ENCODE assay signal across 8 cellular contexts in genomic region chrX:47649781-47650163, GRCh38. TPM values are rescaled to one million over a fixed set of nuclear protein-coding genes. Genes with fewer than 3 reads are reported as not detected.
DNase-seq lines count a peak whose midpoint lies in the region; ATAC-seq, FAIRE-seq and TF ChIP-seq lines count a peak whose summit lies in the region.

No MANE protein-coding gene starts in this region.

- H3K27me3 ChIP-seq in left ventricle myocardium inferior (ENCODE audit: low read depth) (no peaks in the 10 kb centered on the region), GM12878 (replicated peaks in 1 of 2; ENCODE audit: control insufficient read depth in 2 of 2, insufficient read depth in 2 of 2, low read length in 1 of 2) (no peaks in the 10 kb centered on the region), mesendoderm (ENCODE audit: insufficient read depth, low read length, poor library complexity) (no peaks in the 10 kb centered on the region), aorta (ENCODE audit: control insufficient read depth in 1 of 2, insufficient read depth in 2 of 2, low read length in 1 of 2) (no peaks in the 10 kb centered on the region)

- POLR2A ChIA-PET in GM12878 (lab: Charles Lee): interaction anchor here (0.6 to 3.0 kb wide), 7 partner anchors 11 to 1308 kb away, joined by 3 to 9 read pairs (median 4); partner anchors contain the start of gene TIMP1

- H3K56ac ChIP-seq in mesendoderm (ENCODE audit: low read length): peak overlapping the region; percentile 87

- H3K18ac ChIP-seq in mesendoderm (ENCODE audit: low read length): no peak overlapping the region

- intact Hi-C loops in left ventricle myocardium inferior (cut with micrococcal nuclease): no loop called here
- intact Hi-C loops in Right ventricle myocardium inferior (cut with DNase I): loop anchor here (5.0 to 10.0 kb wide), 5 partner anchors 87 to 455 kb away; partner anchors contain the start of genes ARAF, UBA1 and ZNF81
- intact Hi-C loops in GM12878 (cut with micrococcal nuclease; ENCODE audit: unreplicated experiment): loop anchor here (1.0 to 2.0 kb wide), 2 partner anchors 9 to 89 kb away; partner anchors contain the start of gene ARAF
- intact Hi-C loops in aorta (cut with DNase I): loop anchor here (10.0 kb wide), 3 partner anchors 65 to 375 kb away; partner anchors contain the start of genes TIMP1 (in 1 of the 2) and ZNF81 (in 1 of the 2)

- TF ChIP-seq CTCF in left ventricle myocardium inferior (IDR thresholded peaks at IDR 0.05; ENCODE audit: borderline replicate concordance): no peak
- TF ChIP-seq CTCF in GM12878 (IDR thresholded peaks at IDR 0.05 in 2 of 3, conservative IDR thresholded peaks at IDR 0.05 in 1 of 3; ENCODE audit: control insufficient read depth in 2 of 3, extremely low read depth in 1 of 3, insufficient read depth in 1 of 3, low read depth in 3 of 3, low read length in 3 of 3): no peak

- ATAC-seq in Right ventricle myocardium inferior (no peak), GM12878 (no peak), aorta (ENCODE audit: low FRiP score) (no peak), left lobe of liver (no peak), HG02970 (IDR thresholded peaks at IDR 0.05; ENCODE audit: low FRiP score, unreplicated experiment) (no peak), GM18498 (IDR thresholded peaks at IDR 0.05; ENCODE audit: unreplicated experiment) (no peak)

- in situ Hi-C loops in GM12878 (cut with MboI): loop anchor here (10.0 kb wide), 3 partner anchors 85 to 455 kb away; partner anchors contain the start of genes ARAF, CDK16 and UBA1

- peaks cover 4% of the 10 kb centered on the region for H3K36me3 ChIP-seq in left ventricle myocardium inferior
- no peaks in the 10 kb centered on the region; a peak in 1 of 4 replicates for H3K36me3 ChIP-seq in GM12878 (ENCODE audit: control insufficient read depth in 2 of 2, insufficient read depth in 2 of 2, low read length in 1 of 2)
- H3K36me3 ChIP-seq in mesendoderm (ENCODE audit: control insufficient read depth, insufficient read depth, low read length): no peaks in the 10 kb centered on the region
- no peaks in the 10 kb centered on the region for H3K36me3 ChIP-seq in aorta (ENCODE audit: control insufficient read depth in 1 of 2, insufficient read depth in 2 of 2, low read length in 1 of 2)

- H2BK5ac ChIP-seq in mesendoderm (ENCODE audit: low read length): no peak overlapping the region

- H2BK15ac ChIP-seq in mesendoderm (replicated peaks; ENCODE audit: low read depth): no peak overlapping the region

- no peak for TF ChIP-seq POLR2A in GM12878 (IDR thresholded peaks at IDR 0.05; ENCODE audit: low read depth, low read length)

- no TSS peak for BruUV-seq in GM12878 (replicated peaks; lab: Mats Ljungman, UMichigan)

- DNase-seq in left ventricle myocardium inferior (no peak), Right ventricle myocardium inferior (ENCODE audit: missing footprints) (no peak), GM12878 (ENCODE audit: low read depth, low spot score) (no peak), mesendoderm (no peak), aorta (no peak), left lobe of liver (ENCODE audit: low spot score) (no peak)

- peaks cover 14% of the 10 kb centered on the region for H3K4me1 ChIP-seq in left ventricle myocardium inferior
- H3K4me1 ChIP-seq in GM12878 (ENCODE audit: control insufficient read depth, insufficient read depth, low read length): peaks cover 2% of the 10 kb centered on the region; the same call in 1 of the 2 replicates
- H3K4me1 ChIP-seq in mesendoderm (ENCODE audit: control insufficient read depth, low read depth, low read length): no peaks in the 10 kb centered on the region
- no peaks in the 10 kb centered on the region for H3K4me1 ChIP-seq in aorta (ENCODE audit: control insufficient read depth in 1 of 2, insufficient read depth in 2 of 2, low read length in 2 of 2)

- H2AK5ac ChIP-seq in mesendoderm (ENCODE audit: low read length): no peak overlapping the region

- no peaks in the 10 kb centered on the region for H3K9me3 ChIP-seq in left ventricle myocardium inferior (replicated peaks)
- no peaks in the 10 kb centered on the region; the same call in 2 of the 3 replicates for H3K9me3 ChIP-seq in GM12878 (replicated peaks; ENCODE audit: control insufficient read depth, insufficient read depth, low read length)
- no peaks in the 10 kb centered on the region for H3K9me3 ChIP-seq in aorta (ENCODE audit: control insufficient read depth, low read length)

- no peak overlapping the region for H3K4ac ChIP-seq in mesendoderm (ENCODE audit: low read depth, low read length)

- SMC1A ChIA-PET in GM12878 (lab: Charles Lee; ENCODE audit: uncharacterized antibody, unreplicated experiment): interaction anchor here (1.1 to 1.9 kb wide), 3 partner anchors 16 to 109 kb away, joined by 3 to 4 read pairs (median 3); no protein-coding TSS in a partner anchor

- no peak for TF ChIP-seq EP300 in GM12878 (IDR thresholded peaks at IDR 0.05; ENCODE audit: borderline replicate concordance in 1 of 2, control insufficient read depth in 1 of 2, low read depth in 2 of 2, low read length in 2 of 2)

- no peak for FAIRE-seq in GM12878 (lab: Jason Lieb, UNC)

- H3K27ac ChIP-seq in left ventricle myocardium inferior (replicated peaks) (peak overlapping the region; percentile 86), GM12878 (ENCODE audit: control insufficient read depth, insufficient read depth) (peak overlapping the region; percentile 73), mesendoderm (ENCODE audit: low read depth, low read length) (no peak overlapping the region), aorta (ENCODE audit: low read depth in 1 of 2, low read length in 2 of 2) (no peak overlapping the region)

- no peak overlapping the region for H2AFZ ChIP-seq in GM12878 (ENCODE audit: control insufficient read depth, low read depth, low read length)

- WGBS in GM12878 (ENCODE audit: insufficient coverage, insufficient replicate concordance, low lambda C conversion rate, missing lambda C conversion rate): 35% methylated on average over 11 of the region's 11 CpGs
- no CpG with 5 or more reads among the region's 11 CpGs for WGBS in mesendoderm (ENCODE audit: extremely low coverage, insufficient coverage, low lambda C conversion rate)
- WGBS in aorta, 2 donors: 1 to 38% methylated on average over 11 of the region's 11 CpGs

- CTCF ChIA-PET in GM12878 (lab: Yijun Ruan, JAX): interaction anchor here (2.4 to 2.9 kb wide), 2 partner anchors 9 to 21 kb away, joined by 7 to 12 read pairs; partner anchors contain the start of gene CFP

- no peak overlapping the region for H3K23ac ChIP-seq in mesendoderm (ENCODE audit: low read length)

- H3K4me3 ChIP-seq in left ventricle myocardium inferior (peak overlapping the region; percentile 76), GM12878 (peak overlapping the region; percentile 64), mesendoderm (ENCODE audit: low read length) (peak overlapping the region; percentile 63), aorta (ENCODE audit: low read length in 2 of 2) (peak overlapping the region; percentile 15 to 77)

- H2BK120ac ChIP-seq in mesendoderm (ENCODE audit: low read depth, low read length): no peak overlapping the region

- H3K79me2 ChIP-seq in GM12878 (ENCODE audit: control insufficient read depth, insufficient read depth, low read length): peaks cover 28% of the 10 kb centered on the region
- H3K79me2 ChIP-seq in mesendoderm (ENCODE audit: control insufficient read depth, insufficient read depth, low read length): peaks cover 3% of the 10 kb centered on the region

- H3K79me1 ChIP-seq in mesendoderm (ENCODE audit: low read length): no peaks in the 10 kb centered on the region

- H3K4me2 ChIP-seq in GM12878 (ENCODE audit: control insufficient read depth, insufficient read depth): no peak overlapping the region; the same call in 1 of the 2 replicates
- H3K4me2 ChIP-seq in mesendoderm (ENCODE audit: low read length): no peak overlapping the region

- no peak overlapping the region for H4K8ac ChIP-seq in mesendoderm (ENCODE audit: low read depth, low read length)

- H4K20me1 ChIP-seq in GM12878 (ENCODE audit: control insufficient read depth, insufficient read depth): no peaks in the 10 kb centered on the region

- RAD21 ChIA-PET in GM12878 (lab: Charles Lee; ENCODE audit: unreplicated experiment): interaction anchor here (0.9 to 2.1 kb wide), 3 partner anchors 21 to 505 kb away, joined by 4 to 10 read pairs (median 4); partner anchors contain the start of gene RBM10

- peak overlapping the region; percentile 76 for H3K9ac ChIP-seq in GM12878 (ENCODE audit: control insufficient read depth, insufficient read depth, low read length)
- H3K9ac ChIP-seq in mesendoderm (ENCODE audit: low read length): peak overlapping the region; percentile 74

- H4K5ac ChIP-seq in mesendoderm (ENCODE audit: low read length): no peak overlapping the region

- TF ChIP-seq RAD21 in GM12878 (IDR thresholded peaks at IDR 0.05; ENCODE audit: insufficient read depth, low read depth, low read length): no peak

RNA-seq across cellular contexts. Expression of gene ELK1, which starts 0.6 kb away (rescaled TPM):
- total RNA-seq in left ventricle myocardium inferior (21.3 TPM), Right ventricle myocardium inferior (19.3 TPM), GM12878 (2014; rRNA removed) (34.2 and 35.8 TPM in 2 replicates), GM12878 (2014; rRNA removed; fragmentation: Illumina TruSeq; extraction: Trizol) (18.1 and 19.9 TPM in 2 replicates), GM12878 (2021) (53.2 and 55.5 TPM in 2 replicates), aorta (10 to 100 TPM; 27.2 to 39.2 TPM), left lobe of liver (18.1 TPM)
- 24.1 and 25.5 TPM in 2 replicates for total RNA-seq in GM12878 (2013; cell fraction: nucleolus; rRNA removed)
- 16.5 TPM for polyA plus RNA-seq in GM12878 (2011; ENCODE audit: low read depth)
- polyA plus RNA-seq in GM12878 (2011; rRNA removed) (20.2 and 30.0 TPM in 2 replicates), GM12878 (2014; fragmentation: Illumina TruSeq; extraction: Trizol) (24.6 and 36.1 TPM in 2 replicates), GM12878 (2014; fragmentation: Nextera tagmentation; extraction: Ambion mirVana) (1 to 10 TPM; 4.1 to 6.3 TPM), GM12878 (2014; rRNA removed) (29.8 and 31.1 TPM in 2 replicates), GM12878 (2016; fragmentation: Nextera tagmentation; extraction: Ambion mirVana) (10 to 100 TPM; 49.7 to 52.3 TPM), aorta (10 to 100 TPM; 17.4 to 23.6 TPM)
- polyA plus RNA-seq in GM12878 (2011; cell fraction: cytosol; rRNA removed): 39.3 and 42.8 TPM in 2 replicates
- polyA plus RNA-seq in GM12878 (2011; cell fraction: nucleus; rRNA removed): 40.3 and 45.6 TPM in 2 replicates
- polyA plus RNA-seq in GM12878 (2012): 44.5 and 50.1 TPM in 2 replicates
- polyA minus RNA-seq in GM12878 (2011; rRNA and poly(A)+ RNA removed): 21.6 and 29.1 TPM in 2 replicates
- polyA minus RNA-seq in GM12878 (2011; cell fraction: cytosol; rRNA and poly(A)+ RNA removed): 17.2 and 20.5 TPM in 2 replicates
- 10.4 and 16.8 TPM in 2 replicates for polyA minus RNA-seq in GM12878 (2011; cell fraction: nucleus; rRNA and poly(A)+ RNA removed)
- 26.8 TPM for polyA plus RNA-seq in mesendoderm (2013, experiment 1 of 2)
- 24.9 TPM for polyA plus RNA-seq in mesendoderm (2013, experiment 2 of 2)

RNA-seq across cellular contexts. Expression of gene UXT, which starts 9.2 kb away (rescaled TPM):
- total RNA-seq in left ventricle myocardium inferior: 93.5 TPM
- 86.4 TPM for total RNA-seq in Right ventricle myocardium inferior
- total RNA-seq in GM12878 (2013; cell fraction: nucleolus; rRNA removed): 41.1 and 41.9 TPM in 2 replicates
- 193 and 198 TPM in 2 replicates for total RNA-seq in GM12878 (2014; rRNA removed)
- 151 and 170 TPM in 2 replicates for total RNA-seq in GM12878 (2014; rRNA removed; fragmentation: Illumina TruSeq; extraction: Trizol)
- 129 and 147 TPM in 2 replicates for total RNA-seq in GM12878 (2021)
- 584 TPM for polyA plus RNA-seq in GM12878 (2011; ENCODE audit: low read depth)
- polyA plus RNA-seq in GM12878 (2011; rRNA removed): 173 and 243 TPM in 2 replicates
- polyA plus RNA-seq in GM12878 (2011; cell fraction: cytosol; rRNA removed): 172 and 178 TPM in 2 replicates
- polyA plus RNA-seq in GM12878 (2011; cell fraction: nucleus; rRNA removed): 72.5 and 117 TPM in 2 replicates
- 267 and 272 TPM in 2 replicates for polyA plus RNA-seq in GM12878 (2012)
- 208 and 233 TPM in 2 replicates for polyA plus RNA-seq in GM12878 (2014; fragmentation: Illumina TruSeq; extraction: Trizol)
- 100 to 1,000 TPM; 105 to 204 TPM for polyA plus RNA-seq in GM12878 (2014; fragmentation: Nextera tagmentation; extraction: Ambion mirVana)
- 211 and 224 TPM in 2 replicates for polyA plus RNA-seq in GM12878 (2014; rRNA removed)
- 100 to 1,000 TPM; 229 to 245 TPM for polyA plus RNA-seq in GM12878 (2016; fragmentation: Nextera tagmentation; extraction: Ambion mirVana)
- polyA minus RNA-seq in GM12878 (2011; rRNA and poly(A)+ RNA removed): 61.1 and 63.5 TPM in 2 replicates
- polyA minus RNA-seq in GM12878 (2011; cell fraction: cytosol; rRNA and poly(A)+ RNA removed): 22.7 and 22.9 TPM in 2 replicates
- 32.8 and 39.2 TPM in 2 replicates for polyA minus RNA-seq in GM12878 (2011; cell fraction: nucleus; rRNA and poly(A)+ RNA removed)
- 81.7 TPM for polyA plus RNA-seq in mesendoderm (2013, experiment 1 of 2)
- 81.7 TPM for polyA plus RNA-seq in mesendoderm (2013, experiment 2 of 2)
- total RNA-seq in aorta: 10 to 100 TPM; 74.9 to 75.0 TPM
- polyA plus RNA-seq in aorta: 100 to 1,000 TPM; 190 to 316 TPM
- 39.7 TPM for total RNA-seq in left lobe of liver

RNA-seq across cellular contexts. Expression of gene CFP, which starts 20.0 kb away (rescaled TPM):
- total RNA-seq in left ventricle myocardium inferior (3.0 TPM), Right ventricle myocardium inferior (3.7 TPM), GM12878 (2014; rRNA removed) (8.3 and 10.1 TPM in 2 replicates), GM12878 (2014; rRNA removed; fragmentation: Illumina TruSeq; extraction: Trizol) (3.5 and 3.7 TPM in 2 replicates), GM12878 (2021) (4.9 and 7.2 TPM in 2 replicates), aorta (1 to 10 TPM; 5.2 to 6.0 TPM), left lobe of liver (13.8 TPM)
- 13.9 and 14.4 TPM in 2 replicates for total RNA-seq in GM12878 (2013; cell fraction: nucleolus; rRNA removed)
- 13.4 TPM for polyA plus RNA-seq in GM12878 (2011; ENCODE audit: low read depth)
- polyA plus RNA-seq in GM12878 (2011; rRNA removed) (0.42 and 1.1 TPM in 2 replicates), GM12878 (2014; fragmentation: Illumina TruSeq; extraction: Trizol) (0.36 and 2.4 TPM in 2 replicates), GM12878 (2014; fragmentation: Nextera tagmentation; extraction: Ambion mirVana) (1 to 10 TPM in 1 of 2 experiments, under 1 TPM in 1; 0.72 to 2.8 TPM), GM12878 (2014; rRNA removed) (6.5 and 8.7 TPM in 2 replicates), GM12878 (2016; fragmentation: Nextera tagmentation; extraction: Ambion mirVana) (1 to 10 TPM; 1.9 to 2.9 TPM), aorta (1 to 10 TPM; 3.1 to 3.7 TPM)
- 1.2 and 1.9 TPM in 2 replicates for polyA plus RNA-seq in GM12878 (2011; cell fraction: cytosol; rRNA removed)
- 3.3 and 4.9 TPM in 2 replicates for polyA plus RNA-seq in GM12878 (2011; cell fraction: nucleus; rRNA removed)
- polyA plus RNA-seq in GM12878 (2012): 14.6 and 21.8 TPM in 2 replicates
- 1.1 and 1.5 TPM in 2 replicates for polyA minus RNA-seq in GM12878 (2011; rRNA and poly(A)+ RNA removed)
- 0.31 and 1.5 TPM in 2 replicates for polyA minus RNA-seq in GM12878 (2011; cell fraction: cytosol; rRNA and poly(A)+ RNA removed)
- 0.97 and 2.2 TPM in 2 replicates for polyA minus RNA-seq in GM12878 (2011; cell fraction: nucleus; rRNA and poly(A)+ RNA removed)
- 2.0 TPM for polyA plus RNA-seq in mesendoderm (2013, experiment 1 of 2)
- polyA plus RNA-seq in mesendoderm (2013, experiment 2 of 2): 2.2 TPM

RNA-seq across cellular contexts. Expression of gene SYN1, which starts 30.1 kb away (rescaled TPM):
- total RNA-seq in left ventricle myocardium inferior: 13.9 TPM
- 11.1 TPM for total RNA-seq in Right ventricle myocardium inferior
- total RNA-seq in GM12878 (2013; cell fraction: nucleolus; rRNA removed): 0.31 and 2.1 TPM in 2 replicates
- 0.05 and 0.11 TPM in 2 replicates for total RNA-seq in GM12878 (2014; rRNA removed)
- not detected in 2 replicates for total RNA-seq in GM12878 (2014; rRNA removed; fragmentation: Illumina TruSeq; extraction: Trizol)
- total RNA-seq in GM12878 (2021): 0.21 and 0.43 TPM in 2 replicates
- 1.6 TPM for polyA plus RNA-seq in GM12878 (2011; ENCODE audit: low read depth)
- 0.27 and 0.30 TPM in 2 replicates for polyA plus RNA-seq in GM12878 (2011; rRNA removed)
- 0.18 and 0.43 TPM in 2 replicates for polyA plus RNA-seq in GM12878 (2011; cell fraction: cytosol; rRNA removed)
- polyA plus RNA-seq in GM12878 (2011; cell fraction: nucleus; rRNA removed): 0.13 and 0.19 TPM in 2 replicates
- polyA plus RNA-seq in GM12878 (2012): 1.2 and 1.3 TPM in 2 replicates
- polyA plus RNA-seq in GM12878 (2014; fragmentation: Illumina TruSeq; extraction: Trizol): 0.16 and 1.5 TPM in 2 replicates
- under 1 TPM in 1 of 2 experiments, not detected in 1; 0.09 TPM for polyA plus RNA-seq in GM12878 (2014; fragmentation: Nextera tagmentation; extraction: Ambion mirVana)
- polyA plus RNA-seq in GM12878 (2014; rRNA removed): not detected in 2 replicates
- under 1 TPM; 0.09 to 0.57 TPM for polyA plus RNA-seq in GM12878 (2016; fragmentation: Nextera tagmentation; extraction: Ambion mirVana)
- 0.37 and 0.57 TPM in 2 replicates for polyA minus RNA-seq in GM12878 (2011; rRNA and poly(A)+ RNA removed)
- not detected in 2 replicates for polyA minus RNA-seq in GM12878 (2011; cell fraction: cytosol; rRNA and poly(A)+ RNA removed)
- polyA minus RNA-seq in GM12878 (2011; cell fraction: nucleus; rRNA and poly(A)+ RNA removed): 0.12 and 0.29 TPM in 2 replicates
- 17.3 TPM for polyA plus RNA-seq in mesendoderm (2013, experiment 1 of 2)
- polyA plus RNA-seq in mesendoderm (2013, experiment 2 of 2): 17.7 TPM
- total RNA-seq in aorta: 1 to 10 TPM; 1.5 TPM
- polyA plus RNA-seq in aorta: 1 to 10 TPM in 1 of 2 donors, under 1 TPM in 1; 0.90 to 1.9 TPM
- 0.15 TPM for total RNA-seq in left lobe of liver

Comparison
In these comparisons a context has a peak if more than half of its experiments do, and no peak if none do; other contexts are left out.
1. H3K27ac ChIP-seq: peak in left ventricle myocardium inferior (single experiment) and GM12878 (single experiment); none in mesendoderm (single experiment) and aorta (0 of 2).
2. Peak in every context shown above with its lines, with median percentiles within 50 percentile points of each other: H3K4me3 ChIP-seq.